Comparison of ENCODE assay signal across 8 cellular contexts in the genomic region with DNA sequence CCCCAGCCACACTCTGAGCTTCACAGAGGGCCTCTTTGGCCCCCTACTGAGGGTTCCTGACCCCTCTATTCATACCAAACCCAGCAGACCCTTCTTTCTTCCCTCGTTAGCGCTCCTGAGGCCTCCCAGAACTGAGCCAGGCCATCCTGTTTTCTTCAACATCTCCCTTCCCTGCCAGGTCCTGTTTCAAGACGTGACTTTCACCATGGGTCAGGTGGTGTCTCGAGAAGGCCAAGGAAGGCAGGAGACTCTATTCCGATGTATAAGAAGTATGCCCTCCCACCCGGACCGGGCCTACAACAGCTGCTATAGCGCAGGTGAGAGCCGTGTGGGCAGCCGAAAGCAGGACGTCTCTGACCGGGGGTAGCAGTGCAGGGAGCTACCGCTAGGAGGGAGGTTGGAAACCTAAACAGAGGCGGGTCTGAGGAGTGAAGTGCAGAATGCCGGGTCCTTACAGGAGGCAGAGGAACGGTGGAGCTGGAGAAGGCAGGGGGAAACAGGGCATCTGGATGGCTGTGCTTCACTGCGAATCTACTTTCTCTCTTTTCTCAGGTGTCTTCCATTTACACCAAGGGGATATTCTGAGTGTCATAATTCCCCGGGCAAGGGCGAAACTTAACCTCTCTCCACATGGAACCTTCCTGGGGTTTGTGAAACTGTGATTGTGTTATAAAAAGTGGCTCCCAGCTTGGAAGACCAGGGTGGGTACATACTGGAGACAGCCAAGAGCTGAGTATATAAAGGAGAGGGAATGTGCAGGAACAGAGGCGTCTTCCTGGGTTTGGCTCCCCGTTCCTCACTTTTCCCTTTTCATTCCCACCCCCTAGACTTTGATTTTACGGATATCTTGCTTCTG. TPM values are rescaled to one million over a fixed set of nuclear protein-coding genes. Genes with fewer than 3 reads are reported as not detected.
DNase-seq lines count a peak whose midpoint lies in the region; ATAC-seq and TF ChIP-seq lines count a peak whose summit lies in the region.

No MANE protein-coding gene starts in this region.

- ATAC-seq in HG02642 (IDR thresholded peaks at IDR 0.05; ENCODE audit: poor library complexity, unreplicated experiment) (no peak), GM21619 (IDR thresholded peaks at IDR 0.05; ENCODE audit: unreplicated experiment) (no peak)

- in situ Hi-C loops in brain microvascular endothelial cell (cut with HindIII; ENCODE audit: low pct_ligation_motif_present, low sequenced_read_pairs) = no loop called here

- peak overlapping the region; percentile 58 for H3K9ac ChIP-seq in SK-N-MC (ENCODE audit: insufficient read length)

- H3K36me3 ChIP-seq in ACC112 (ENCODE audit: insufficient read depth, low read length) (peaks cover 12% of the 10 kb centered on the region; the same call in 1 of the 2 replicates), H7 (replicated peaks; ENCODE audit: control insufficient read depth, insufficient read depth, low read length) (peaks cover 17% of the 10 kb centered on the region), SK-N-MC (ENCODE audit: insufficient read depth, low read length) (peaks cover 21% of the 10 kb centered on the region), brain microvascular endothelial cell (replicated peaks) (peaks cover 15% of the 10 kb centered on the region)

- H3K27me3 ChIP-seq in ACC112 (ENCODE audit: insufficient read depth, low read length) (no peaks in the 10 kb centered on the region), H7 (ENCODE audit: control insufficient read depth, insufficient read depth, low read length) (no peaks in the 10 kb centered on the region), brain microvascular endothelial cell (replicated peaks) (no peaks in the 10 kb centered on the region)

- peaks cover 46% of the 10 kb centered on the region for H3K79me2 ChIP-seq in ACC112 (ENCODE audit: control insufficient read depth, insufficient read depth, low read length, unreplicated experiment)

- H3K4me1 ChIP-seq in ACC112 (ENCODE audit: control insufficient read depth, insufficient read depth, low read length, unreplicated experiment) = peaks cover 45% of the 10 kb centered on the region

- TF ChIP-seq CTCF in brain microvascular endothelial cell (IDR thresholded peaks at IDR 0.05; ENCODE audit: low read depth, low read length, missing control alignments) = peak; percentile 90

- no peaks in the 10 kb centered on the region for H3K9me3 ChIP-seq in SK-N-MC (ENCODE audit: low read depth, low read length)

- H2AFZ ChIP-seq in ACC112 (ENCODE audit: low read length, unreplicated experiment) = no peak overlapping the region

- H3K27ac ChIP-seq in ACC112 (ENCODE audit: low read depth, low read length) (no peak overlapping the region), SK-N-MC (peak overlapping the region; percentile 63), brain microvascular endothelial cell (no peak overlapping the region)

- peak overlapping the region; percentile 96 for H3K4me3 ChIP-seq in ACC112 (ENCODE audit: low read depth, low read length)
- peak overlapping the region; percentile 83 for H3K4me3 ChIP-seq in H7 (ENCODE audit: insufficient read depth, low read depth, low read length)
- peak overlapping the region; percentile 98 for H3K4me3 ChIP-seq in SK-N-MC
- peak overlapping the region; percentile 83 for H3K4me3 ChIP-seq in brain microvascular endothelial cell (ENCODE audit: low read depth, low read length)

- DNase-seq in H7 (peak; percentile 89), SK-N-MC (ENCODE audit: low read depth, low spot score) (no peak), brain microvascular endothelial cell (peak; percentile 49), islet precursor cell (peak; percentile 96)
- DNase-seq in stimulated activated CD4-positive, alpha-beta T cell treated with anti-CD3 and anti-CD28 coated beads, Interleukin-1b, Interleukin-23, amount 100 ng/mL, for 48 hours = peak; percentile 64

RNA-seq across cellular contexts. Expression of a gene that starts 1.3 kb away (rescaled TPM):
- 137 and 203 TPM in 2 replicates for total RNA-seq in H7 (2014; rRNA removed; shearing (Covaris generic))

RNA-seq across cellular contexts. Expression of a gene that starts 1.9 kb away (rescaled TPM):
- 0.94 and 1.7 TPM in 2 replicates for total RNA-seq in H7 (2014; rRNA removed; shearing (Covaris generic))

RNA-seq across cellular contexts. Expression of a gene that starts 11.5 kb away (rescaled TPM):
- total RNA-seq in H7 (2014; rRNA removed; shearing (Covaris generic)) = 6.2 and 9.6 TPM in 2 replicates

RNA-seq across cellular contexts. Expression of a gene that starts 19.0 kb away (rescaled TPM):
- 0.22 and 0.55 TPM in 2 replicates for total RNA-seq in H7 (2014; rRNA removed; shearing (Covaris generic))

RNA-seq across cellular contexts. Expression of a gene that starts 23.3 kb away (rescaled TPM):
- total RNA-seq in H7 (2014; rRNA removed; shearing (Covaris generic)) = 111 and 146 TPM in 2 replicates
